Comparison of ENCODE assay signal across 9 cellular contexts in the genomic region with DNA sequence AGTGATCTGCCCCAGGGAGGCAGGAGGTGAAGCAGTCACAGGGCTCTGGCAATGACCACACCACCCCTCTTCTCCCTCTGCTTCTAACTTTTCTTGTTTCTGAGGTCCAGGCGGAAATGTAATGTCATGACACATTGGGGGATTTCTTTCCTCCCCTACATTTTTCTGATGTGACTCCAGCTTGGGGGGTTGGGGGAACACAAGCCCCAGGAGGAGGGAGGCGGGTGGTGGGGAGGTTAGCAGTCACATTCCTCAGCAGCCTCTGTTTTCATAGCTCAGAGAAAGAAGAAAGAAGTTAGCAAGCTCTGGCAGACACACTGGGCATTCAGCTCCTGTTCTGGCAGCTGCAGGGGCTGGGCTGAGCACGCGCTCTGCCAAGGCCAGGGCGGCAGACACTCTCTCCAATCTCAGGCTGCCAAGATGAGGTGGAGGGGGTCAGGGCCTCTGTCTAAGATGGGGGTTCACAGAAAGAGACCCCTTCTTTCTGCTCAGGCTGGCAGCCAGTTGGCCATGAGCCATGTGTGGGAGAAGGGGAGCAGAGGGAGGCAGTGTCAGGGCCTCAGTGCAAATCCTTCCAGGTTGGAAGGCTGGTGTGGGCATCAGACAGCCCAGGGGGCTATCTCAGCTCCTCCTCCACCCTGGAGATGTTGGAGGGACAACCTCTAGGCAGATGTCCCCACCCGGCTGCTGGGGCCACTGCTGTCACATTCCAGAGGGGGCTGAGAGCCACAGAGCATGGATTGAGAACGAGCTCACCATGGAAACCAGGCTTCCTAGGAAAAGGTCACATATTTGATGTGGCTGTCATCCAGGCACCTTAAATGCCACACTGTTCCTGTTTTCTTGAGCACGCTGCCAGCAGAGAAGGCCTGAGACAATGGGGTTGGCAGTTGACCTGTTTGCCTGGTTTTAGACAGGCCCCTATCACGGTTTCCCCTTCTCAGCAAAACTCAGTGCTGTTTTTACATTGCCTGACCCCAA. TPM values are rescaled to one million over a fixed set of nuclear protein-coding genes. Genes with fewer than 3 reads are reported as not detected.
A peak's percentile ranks its signal among the peaks of the same experiment; 100 is the strongest.
DNase-seq lines count a peak whose midpoint lies in the region; ATAC-seq, FAIRE-seq and TF ChIP-seq lines count a peak whose summit lies in the region.
"Had no signal": no experiment of that assay in that cellular context is flagged by ENCODE, and none has a peak within 500 bp of the region (broad histone marks: within the 10 kb centered on the region; RNA-seq: fewer than 3 reads in every experiment).

No MANE protein-coding gene starts in this region.

- intact Hi-C loops in GM12878 (cut with micrococcal nuclease; ENCODE audit: unreplicated experiment) = no loop called here
- intact Hi-C loops in CD4-positive, alpha-beta T cell (cut with DNase I, micrococcal nuclease) = no loop called here

- TF ChIP-seq CTCF in GM12878 (IDR thresholded peaks at IDR 0.05 in 2 of 3, conservative IDR thresholded peaks at IDR 0.05 in 1 of 3; ENCODE audit: control insufficient read depth in 2 of 3, extremely low read depth in 1 of 3, insufficient read depth in 1 of 3, low read depth in 3 of 3, low read length in 3 of 3) = no peak
- no peak for TF ChIP-seq CTCF in CD4-positive, alpha-beta T cell (IDR thresholded peaks at IDR 0.05)

- no peaks in the 10 kb centered on the region for H3K4me1 Mint-ChIP-seq in CD4-positive, alpha-beta T cell (ENCODE audit: low read depth)

- in situ Hi-C loops in GM12878 (cut with MboI) = no loop called here

- no peaks in the 10 kb centered on the region for H3K27me3 Mint-ChIP-seq in CD4-positive, alpha-beta T cell

- no peak overlapping the region for H3K4me3 ChIP-seq in GM12878

- POLR2A ChIA-PET in GM12878 (lab: Charles Lee) = interaction anchor here (0.6 to 0.7 kb wide), 3 partner anchors 13 to 165 kb away, joined by 3 to 5 read pairs (median 4); no protein-coding TSS in a partner anchor
- POLR2A ChIA-PET in CD4-positive, alpha-beta T cell (lab: Charles Lee) = no interaction called here

- no peaks in the 10 kb centered on the region for H3K36me3 Mint-ChIP-seq in CD4-positive, alpha-beta T cell (ENCODE audit: low read depth)

- no peak overlapping the region for H3K27ac ChIP-seq in GM12878 (ENCODE audit: control insufficient read depth, insufficient read depth)
- H3K27ac ChIP-seq in substantia nigra (ENCODE audit: low read depth, low read length, poor library complexity, severe bottlenecking) = peak overlapping the region; percentile 72
- no peak overlapping the region for H3K27ac ChIP-seq in CD4-positive, alpha-beta T cell (ENCODE audit: low read depth, low read length)

- H3K27ac Mint-ChIP-seq in CD4-positive, alpha-beta T cell = no peak overlapping the region

- no peaks in the 10 kb centered on the region for H3K4me1 ChIP-seq in GM12878 (ENCODE audit: control insufficient read depth, insufficient read depth, low read length)

- no peak for TF ChIP-seq EP300 in GM12878 (IDR thresholded peaks at IDR 0.05; ENCODE audit: borderline replicate concordance in 1 of 2, control insufficient read depth in 1 of 2, low read depth in 2 of 2, low read length in 2 of 2)

- ATAC-seq in GM12878 (peak; percentile 58), HG03342 (IDR thresholded peaks at IDR 0.05; ENCODE audit: unreplicated experiment) (no peak), HG02973 (IDR thresholded peaks at IDR 0.05; ENCODE audit: unreplicated experiment) (no peak)
- no peak for ATAC-seq in CD4-positive, alpha-beta T cell (ENCODE audit: poor library complexity)

- no peak for TF ChIP-seq RAD21 in GM12878 (IDR thresholded peaks at IDR 0.05; ENCODE audit: insufficient read depth, low read depth, low read length)

- H3K36me3 ChIP-seq in GM12878 (ENCODE audit: control insufficient read depth in 2 of 2, insufficient read depth in 2 of 2, low read length in 1 of 2) = no peaks in the 10 kb centered on the region

- H3K9me3 ChIP-seq in GM12878 (replicated peaks; ENCODE audit: control insufficient read depth, insufficient read depth, low read length) = no peaks in the 10 kb centered on the region
- no peaks in the 10 kb centered on the region for H3K9me3 ChIP-seq in CD4-positive, alpha-beta T cell (ENCODE audit: control insufficient read depth, low read length)

- no peaks in the 10 kb centered on the region for H3K9me3 Mint-ChIP-seq in CD4-positive, alpha-beta T cell

- SMC1A ChIA-PET in GM12878 (lab: Charles Lee; ENCODE audit: uncharacterized antibody, unreplicated experiment) = interaction anchor here (0.6 kb wide), 1 partner anchor 48 kb away, joined by 3 read pairs; no protein-coding TSS in a partner anchor

- CTCF ChIA-PET in GM12878 (lab: Yijun Ruan, JAX) = interaction anchor here (0.7 to 1.8 kb wide), 5 partner anchors 15 to 78 kb away, joined by 3 to 8 read pairs (median 4); no protein-coding TSS in a partner anchor
- CTCF ChIA-PET in CD4-positive, alpha-beta T cell (lab: Charles Lee) = interaction anchor here (0.7 kb wide), 1 partner anchor 28 kb away, joined by 3 read pairs; no protein-coding TSS in a partner anchor

- DNase-seq in HT-29 (ENCODE audit: low spot score) (peak; percentile 57), GM12878 (ENCODE audit: low read depth, low spot score) (no peak), left kidney (ENCODE audit: low read depth, low spot score) (peak; percentile 72), substantia nigra (lab: John Stamatoyannopoulos, UW) (peak in 43 of 49 donors; percentile 11 to 77 (median 54)), GM19239 (ENCODE audit: insufficient read length, low spot score) (no peak)
- no peak for DNase-seq in CD4-positive, alpha-beta T cell

- WGBS in GM12878 (ENCODE audit: insufficient coverage, insufficient replicate concordance, low lambda C conversion rate, missing lambda C conversion rate) = 85% methylated on average over 9 of the region's 9 CpGs

- H3K9ac ChIP-seq in GM12878 (ENCODE audit: control insufficient read depth, insufficient read depth, low read length) = no peak overlapping the region

- TF ChIP-seq POLR2A in GM12878 (IDR thresholded peaks at IDR 0.05; ENCODE audit: low read depth, low read length) = no peak

- FAIRE-seq in GM12878 (lab: Jason Lieb, UNC) (no peak), GM19239 (lab: Jason Lieb, UNC) (no peak)

- RAD21 ChIA-PET in GM12878 (lab: Charles Lee; ENCODE audit: unreplicated experiment) = interaction anchor here (1.1 to 3.0 kb wide), 3 partner anchors 18 to 23 kb away, joined by 3 to 8 read pairs (median 4); a partner anchor contains a TSS

- H2AFZ ChIP-seq in GM12878 (ENCODE audit: control insufficient read depth, low read depth, low read length) = no peak overlapping the region

- H3K4me3 Mint-ChIP-seq in CD4-positive, alpha-beta T cell = no peak overlapping the region
- H3K4me3 Mint-ChIP-seq: dendritic cell treated with granulocyte-macrophage colony-stimulating factor and Interleukin-4, amounts not matched to agents 40 ng/mL and 50 ng/mL, for 4 days had no signal

- H3K79me2 ChIP-seq in GM12878 (ENCODE audit: control insufficient read depth, insufficient read depth, low read length) = no peaks in the 10 kb centered on the region

- no peaks in the 10 kb centered on the region for H4K20me1 ChIP-seq in GM12878 (ENCODE audit: control insufficient read depth, insufficient read depth)

- H3K27me3 ChIP-seq in GM12878 (replicated peaks in 1 of 2; ENCODE audit: control insufficient read depth in 2 of 2, insufficient read depth in 2 of 2, low read length in 1 of 2) = no peaks in the 10 kb centered on the region
- H3K27me3 ChIP-seq in CD4-positive, alpha-beta T cell (ENCODE audit: control insufficient read depth, insufficient read depth, low read length) = no peaks in the 10 kb centered on the region

- no peak overlapping the region for H3K4me2 ChIP-seq in GM12878 (ENCODE audit: control insufficient read depth, insufficient read depth)

- BruUV-seq in GM12878 (replicated peaks; lab: Mats Ljungman, UMichigan) = no TSS peak

RNA-seq across cellular contexts. Expression of a gene that starts 20.1 kb away (rescaled TPM):
- 60.7 and 61.2 TPM in 2 replicates for total RNA-seq in HT-29 (2014; rRNA removed; shearing (Covaris generic))
- 35.6 and 38.4 TPM in 2 replicates for total RNA-seq in GM12878 (2013; cell fraction: nucleolus; rRNA removed)
- total RNA-seq in GM12878 (2014; rRNA removed) = 79.9 and 86.9 TPM in 2 replicates
- 73.0 and 91.1 TPM in 2 replicates for total RNA-seq in GM12878 (2014; rRNA removed; fragmentation: Illumina TruSeq; extraction: Trizol)
- total RNA-seq in GM12878 (2021) = 58.5 and 62.9 TPM in 2 replicates
- polyA plus RNA-seq in GM12878 (2011; ENCODE audit: low read depth) = 28.9 TPM
- 63.8 and 65.9 TPM in 2 replicates for polyA plus RNA-seq in GM12878 (2011; rRNA removed)
- 98.8 and 102 TPM in 2 replicates for polyA plus RNA-seq in GM12878 (2011; cell fraction: cytosol; rRNA removed)
- 24.5 and 33.3 TPM in 2 replicates for polyA plus RNA-seq in GM12878 (2011; cell fraction: nucleus; rRNA removed)
- polyA plus RNA-seq in GM12878 (2012) = 85.5 and 118 TPM in 2 replicates
- polyA plus RNA-seq in GM12878 (2014; fragmentation: Illumina TruSeq; extraction: Trizol) = 150 and 190 TPM in 2 replicates
- polyA plus RNA-seq in GM12878 (2014; fragmentation: Nextera tagmentation; extraction: Ambion mirVana) = 100 to 1,000 TPM; 192 to 193 TPM
- polyA plus RNA-seq in GM12878 (2014; rRNA removed) = 85.8 and 86.8 TPM in 2 replicates
- polyA plus RNA-seq in GM12878 (2016; fragmentation: Nextera tagmentation; extraction: Ambion mirVana) = 100 to 1,000 TPM; 112 to 131 TPM
- polyA minus RNA-seq in GM12878 (2011; rRNA and poly(A)+ RNA removed) = 57.4 and 63.6 TPM in 2 replicates
- polyA minus RNA-seq in GM12878 (2011; cell fraction: cytosol; rRNA and poly(A)+ RNA removed) = 15.2 and 18.9 TPM in 2 replicates
- polyA minus RNA-seq in GM12878 (2011; cell fraction: nucleus; rRNA and poly(A)+ RNA removed) = 10.6 and 13.1 TPM in 2 replicates
- total RNA-seq in CD4-positive, alpha-beta T cell = 10 to 100 TPM; 21.3 to 22.0 TPM

RNA-seq across cellular contexts. Expression of a gene that starts 23.4 kb away (rescaled TPM):
- total RNA-seq in HT-29 (2014; rRNA removed; shearing (Covaris generic)) = 40.9 and 46.3 TPM in 2 replicates
- total RNA-seq in GM12878 (2013; cell fraction: nucleolus; rRNA removed) = 2.0 and 2.9 TPM in 2 replicates
- total RNA-seq in GM12878 (2014; rRNA removed) = 2.5 and 3.1 TPM in 2 replicates
- 2.5 and 2.9 TPM in 2 replicates for total RNA-seq in GM12878 (2014; rRNA removed; fragmentation: Illumina TruSeq; extraction: Trizol)
- total RNA-seq in GM12878 (2021) = 2.6 and 2.7 TPM in 2 replicates
- polyA plus RNA-seq in GM12878 (2011; ENCODE audit: low read depth) = 0.33 TPM
- polyA plus RNA-seq in GM12878 (2011; rRNA removed) = 2.2 and 2.5 TPM in 2 replicates
- polyA plus RNA-seq in GM12878 (2011; cell fraction: cytosol; rRNA removed) = 1.5 and 1.6 TPM in 2 replicates
- polyA plus RNA-seq in GM12878 (2011; cell fraction: nucleus; rRNA removed) = 2.6 TPM in 2 replicates
- polyA plus RNA-seq in GM12878 (2012) = 0.27 and 0.42 TPM in 2 replicates
- 3.1 and 4.5 TPM in 2 replicates for polyA plus RNA-seq in GM12878 (2014; fragmentation: Illumina TruSeq; extraction: Trizol)
- polyA plus RNA-seq in GM12878 (2014; fragmentation: Nextera tagmentation; extraction: Ambion mirVana) = 1 to 10 TPM in 1 of 2 experiments, under 1 TPM in 1; 0.87 to 1.5 TPM
- 1.6 and 2.0 TPM in 2 replicates for polyA plus RNA-seq in GM12878 (2014; rRNA removed)
- 1 to 10 TPM; 1.3 to 1.6 TPM for polyA plus RNA-seq in GM12878 (2016; fragmentation: Nextera tagmentation; extraction: Ambion mirVana)
- polyA minus RNA-seq in GM12878 (2011; rRNA and poly(A)+ RNA removed) = 0.88 and 1.9 TPM in 2 replicates
- 0.53 and 0.73 TPM in 2 replicates for polyA minus RNA-seq in GM12878 (2011; cell fraction: cytosol; rRNA and poly(A)+ RNA removed)
- 1.9 and 3.3 TPM in 2 replicates for polyA minus RNA-seq in GM12878 (2011; cell fraction: nucleus; rRNA and poly(A)+ RNA removed)
- total RNA-seq in CD4-positive, alpha-beta T cell = 1 to 10 TPM; 3.6 to 4.2 TPM

RNA-seq across cellular contexts. Expression of a gene that starts 37.0 kb away (rescaled TPM):
- 0.08 and 0.86 TPM in 2 replicates for total RNA-seq in HT-29 (2014; rRNA removed; shearing (Covaris generic))
- total RNA-seq in GM12878 (2013; cell fraction: nucleolus; rRNA removed) = 0.35 and 0.64 TPM in 2 replicates
- total RNA-seq in GM12878 (2014; rRNA removed) (0.05 TPM in 1 of 2 replicates, not detected in the other), GM12878 (2014; rRNA removed; fragmentation: Illumina TruSeq; extraction: Trizol) (not detected in 2 replicates), GM12878 (2021) (0.05 TPM in 1 of 2 replicates, not detected in the other)
- not detected for polyA plus RNA-seq in GM12878 (2011; ENCODE audit: low read depth)
- polyA plus RNA-seq in GM12878 (2011; rRNA removed) (not detected in 2 replicates), GM12878 (2014; fragmentation: Illumina TruSeq; extraction: Trizol) (not detected in 2 replicates), GM12878 (2014; fragmentation: Nextera tagmentation; extraction: Ambion mirVana) (under 1 TPM in 1 of 2 experiments, not detected in 1; 0.05 TPM), GM12878 (2014; rRNA removed) (0.03 TPM in 1 of 2 replicates, not detected in the other), GM12878 (2016; fragmentation: Nextera tagmentation; extraction: Ambion mirVana) (not detected)
- polyA plus RNA-seq in GM12878 (2011; cell fraction: cytosol; rRNA removed) = 0.02 TPM in 1 of 2 replicates, not detected in the other
- 0.09 and 0.29 TPM in 2 replicates for polyA plus RNA-seq in GM12878 (2011; cell fraction: nucleus; rRNA removed)
- not detected in 2 replicates for polyA plus RNA-seq in GM12878 (2012)
- not detected in 2 replicates for polyA minus RNA-seq in GM12878 (2011; rRNA and poly(A)+ RNA removed)
- polyA minus RNA-seq in GM12878 (2011; cell fraction: cytosol; rRNA and poly(A)+ RNA removed) = not detected in 2 replicates
- not detected in 2 replicates for polyA minus RNA-seq in GM12878 (2011; cell fraction: nucleus; rRNA and poly(A)+ RNA removed)
- total RNA-seq in CD4-positive, alpha-beta T cell = not detected

Comparison
In these comparisons a context has a peak if more than half of its experiments do, and no peak if none do; other contexts are left out.
1. DNase-seq: peak in HT-29 (single experiment), left kidney (single experiment) and substantia nigra (43 of 49); none in GM12878 (single experiment), CD4-positive, alpha-beta T cell (0 of 10) and GM19239 (single experiment).